Comparison of ENCODE assay signal across 21 cellular contexts in genomic region chr7:8040768-8041369, GRCh38.
DNase-seq lines count a peak whose midpoint lies in the region; ATAC-seq, FAIRE-seq and TF ChIP-seq lines count a peak whose summit lies in the region.
"Had no signal": no experiment of that assay in that cellular context is flagged by ENCODE, and none has a peak within 500 bp of the region (broad histone marks: within the 10 kb centered on the region; RNA-seq: fewer than 3 reads in every experiment).

No MANE protein-coding gene starts in this region.

- CTCF ChIA-PET in activated CD4-positive, alpha-beta T cell treated with anti-CD3 and anti-CD28 coated beads for 36 hours (lab: Charles Lee), result interaction anchor here (0.6 to 1.4 kb wide), 7 partner anchors 21 to 959 kb away, joined by 3 to 6 read pairs (median 3); no protein-coding TSS in a partner anchor

- peak; percentile 77 for FAIRE-seq in G401.6 (lab: Jason Lieb, UNC)
- FAIRE-seq: endometrium, keratinocyte, small intestine had no signal

- intact Hi-C loops in activated CD4-positive, alpha-beta T cell treated with anti-CD3 and anti-CD28 coated beads for 36 hours (cut with DNase I, micrococcal nuclease), result loop anchor here (2.0 to 5.0 kb wide), 6 partner anchors 24 to 360 kb away; no protein-coding TSS in a partner anchor
- intact Hi-C loops in activated T-helper 1 cell treated with anti-CD3 and anti-CD28 coated beads, Interleukin-12 subunit alpha, Interleukin-12 subunit beta, Interleukin-2, Interleukin-4 antibody, amounts not matched to agents 30 ng/mL and 10 ng/mL and 1 ng/mL, durations not matched to agents 14 hours and 24 hours and 36 hours (cut with micrococcal nuclease), result loop anchor here (1.0 to 10.0 kb wide), 2 partner anchors 93 to 446 kb away; no protein-coding TSS in a partner anchor
- intact Hi-C loops in natural killer cell (cut with micrococcal nuclease), result no loop called here

- no peak for TF ChIP-seq CTCF in natural killer cell (IDR thresholded peaks at IDR 0.05)

- peaks cover 29% of the 10 kb centered on the region for H3K36me3 Mint-ChIP-seq in activated CD4-positive, alpha-beta T cell treated with anti-CD3 and anti-CD28 coated beads for 36 hours (ENCODE audit: low read depth)
- H3K36me3 Mint-ChIP-seq in activated T-helper 1 cell treated with anti-CD3 and anti-CD28 coated beads, Interleukin-12 subunit alpha, Interleukin-12 subunit beta, Interleukin-2, Interleukin-4 antibody, amounts not matched to agents 30 ng/mL and 10 ng/mL and 1 ng/mL, durations not matched to agents 14 hours and 24 hours and 36 hours (ENCODE audit: low read depth), result peaks cover 61% of the 10 kb centered on the region
- peaks cover 34% of the 10 kb centered on the region for H3K36me3 Mint-ChIP-seq in natural killer cell

- peaks cover 52% of the 10 kb centered on the region for H3K4me1 Mint-ChIP-seq in activated CD4-positive, alpha-beta T cell treated with anti-CD3 and anti-CD28 coated beads for 36 hours
- H3K4me1 Mint-ChIP-seq in activated T-helper 1 cell treated with anti-CD3 and anti-CD28 coated beads, Interleukin-12 subunit alpha, Interleukin-12 subunit beta, Interleukin-2, Interleukin-4 antibody, amounts not matched to agents 30 ng/mL and 10 ng/mL and 1 ng/mL, durations not matched to agents 14 hours and 24 hours and 36 hours (ENCODE audit: low read depth), result peaks cover 62% of the 10 kb centered on the region
- H3K4me1 Mint-ChIP-seq in natural killer cell, result peaks cover 24 to 38% of the 10 kb centered on the region in 2 donors

- no peak overlapping the region for H3K4me3 Mint-ChIP-seq in activated CD4-positive, alpha-beta T cell treated with anti-CD3 and anti-CD28 coated beads for 36 hours
- no peak overlapping the region for H3K4me3 Mint-ChIP-seq in activated T-helper 1 cell treated with anti-CD3 and anti-CD28 coated beads, Interleukin-12 subunit alpha, Interleukin-12 subunit beta, Interleukin-2, Interleukin-4 antibody, amounts not matched to agents 30 ng/mL and 10 ng/mL and 1 ng/mL, durations not matched to agents 14 hours and 24 hours and 36 hours
- H3K4me3 Mint-ChIP-seq in natural killer cell, result no peak overlapping the region

- peaks cover 4% of the 10 kb centered on the region for H3K9me3 Mint-ChIP-seq in activated CD4-positive, alpha-beta T cell treated with anti-CD3 and anti-CD28 coated beads for 36 hours (ENCODE audit: low read depth)
- peaks cover 24% of the 10 kb centered on the region for H3K9me3 Mint-ChIP-seq in activated T-helper 1 cell treated with anti-CD3 and anti-CD28 coated beads, Interleukin-12 subunit alpha, Interleukin-12 subunit beta, Interleukin-2, Interleukin-4 antibody, amounts not matched to agents 30 ng/mL and 10 ng/mL and 1 ng/mL, durations not matched to agents 14 hours and 24 hours and 36 hours
- H3K9me3 Mint-ChIP-seq in natural killer cell, result no peaks in the 10 kb centered on the region

- peak overlapping the region; percentile 75 for H3K27ac Mint-ChIP-seq in activated CD4-positive, alpha-beta T cell treated with anti-CD3 and anti-CD28 coated beads for 36 hours
- H3K27ac Mint-ChIP-seq in activated T-helper 1 cell treated with anti-CD3 and anti-CD28 coated beads, Interleukin-12 subunit alpha, Interleukin-12 subunit beta, Interleukin-2, Interleukin-4 antibody, amounts not matched to agents 30 ng/mL and 10 ng/mL and 1 ng/mL, durations not matched to agents 14 hours and 24 hours and 36 hours, result peak overlapping the region; percentile 33
- peak overlapping the region; percentile 50 to 59 for H3K27ac Mint-ChIP-seq in natural killer cell

- ATAC-seq in activated CD4-positive, alpha-beta T cell treated with anti-CD3 and anti-CD28 coated beads for 36 hours, result peak; percentile 72
- ATAC-seq in natural killer cell, result no peak
- ATAC-seq in GM18498 (IDR thresholded peaks at IDR 0.05; ENCODE audit: unreplicated experiment), result no peak
- no peak for ATAC-seq in GM21786 (IDR thresholded peaks at IDR 0.05; ENCODE audit: unreplicated experiment)

- POLR2A ChIA-PET in activated CD4-positive, alpha-beta T cell treated with anti-CD3 and anti-CD28 coated beads for 36 hours (lab: Charles Lee), result interaction anchor here (0.6 to 1.4 kb wide), 2 partner anchors 85 to 402 kb away, joined by 3 to 4 read pairs; no protein-coding TSS in a partner anchor

- DNase-seq in activated CD4-positive, alpha-beta T cell treated with anti-CD3 and anti-CD28 coated beads for 36 hours, result no peak
- DNase-seq in activated CD4-positive, alpha-beta T cell treated with anti-CD3 and anti-CD28 coated beads, Interleukin-2, amount 50 U/mL, for 4 hours, result no peak
- DNase-seq in activated T-helper 1 cell treated with anti-CD3 and anti-CD28 coated beads, Interleukin-12 subunit alpha, Interleukin-12 subunit beta, Interleukin-2, Interleukin-4 antibody, amounts not matched to agents 30 ng/mL and 10 ng/mL and 1 ng/mL, durations not matched to agents 14 hours and 24 hours and 36 hours (ENCODE audit: low spot score), result no peak
- no peak for DNase-seq in natural killer cell
- no peak for DNase-seq in SHP77 treated with DMSO at 0.1 percent for 48 hours (lab: John Stamatoyannopoulos, UW)
- DNase-seq: activated CD8-positive, alpha-beta memory T cell treated with anti-CD3 and anti-CD28 coated beads for 24 hours; activated effector memory CD4-positive, alpha-beta T cell treated with anti-CD3 and anti-CD28 coated beads, Interleukin-2, amount 50 U/mL, for 16 hours; amygdala; KG1; NCI-H146; NCI-H2171 treated with DMSO at 0.1 percent for 48 hours; NCI-H524 treated with DMSO at 0.1 percent for 48 hours; RPMI8226; small intestine; stimulated activated naive CD4-positive, alpha-beta T cell treated with Interleukin-2 at 50 U/mL for 16 hours; thyroid gland had no signal

- no peaks in the 10 kb centered on the region for H3K27me3 Mint-ChIP-seq in activated CD4-positive, alpha-beta T cell treated with anti-CD3 and anti-CD28 coated beads for 36 hours
- H3K27me3 Mint-ChIP-seq in activated T-helper 1 cell treated with anti-CD3 and anti-CD28 coated beads, Interleukin-12 subunit alpha, Interleukin-12 subunit beta, Interleukin-2, Interleukin-4 antibody, amounts not matched to agents 30 ng/mL and 10 ng/mL and 1 ng/mL, durations not matched to agents 14 hours and 24 hours and 36 hours (ENCODE audit: insufficient read depth), result no peaks in the 10 kb centered on the region
- no peaks in the 10 kb centered on the region for H3K27me3 Mint-ChIP-seq in natural killer cell (ENCODE audit: low read depth in 2 of 2)
